In the genomic region with DNA sequence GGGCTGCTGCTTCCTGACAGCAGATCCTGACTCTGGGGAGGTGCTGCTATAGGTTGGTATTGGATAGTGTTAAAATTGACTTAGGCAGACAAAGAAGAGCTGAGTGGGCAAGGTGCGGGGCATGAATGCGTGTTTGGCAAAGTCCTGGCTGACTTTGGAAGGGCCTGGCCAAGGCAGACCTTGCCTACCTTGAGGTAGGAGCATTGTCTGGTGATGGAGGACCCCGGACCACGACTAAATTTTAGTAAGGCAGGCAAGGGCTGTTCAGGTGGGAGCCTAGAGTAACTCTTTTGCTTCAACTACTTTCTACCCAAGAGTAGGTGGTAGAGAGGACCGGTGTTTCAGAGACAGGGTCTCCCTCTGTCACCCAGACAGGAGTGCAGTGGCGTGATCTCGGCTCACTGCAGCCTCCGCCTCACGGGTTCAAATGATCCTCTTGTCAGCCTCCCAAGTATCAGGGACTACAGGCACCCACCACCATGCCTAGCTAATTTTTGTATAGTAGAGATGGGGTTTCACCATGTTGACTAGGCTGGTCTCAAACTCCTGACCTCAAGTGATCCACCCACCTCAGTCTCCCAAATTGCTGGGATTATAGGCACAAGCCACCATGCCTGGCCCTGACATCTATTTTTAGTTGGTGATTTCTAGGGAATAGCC, we compare ENCODE assay signal across 20 cellular contexts. TPM values are rescaled to one million over a fixed set of nuclear protein-coding genes. Genes with fewer than 3 reads are reported as not detected.
DNase-seq lines count a peak whose midpoint lies in the region; ATAC-seq and TF ChIP-seq lines count a peak whose summit lies in the region.
"Had no signal": no experiment of that assay in that cellular context is flagged by ENCODE, and none has a peak within 500 bp of the region (broad histone marks: within the 10 kb centered on the region; RNA-seq: fewer than 3 reads in every experiment).

No MANE protein-coding gene starts in this region.

- ATAC-seq in stimulated activated naive CD8-positive, alpha-beta T cell treated with anti-CD3 and anti-CD28 coated beads, Interleukin-15, amount 100 ng/mL, for 72 hours: no peak
- ATAC-seq: lower lobe of right lung had no signal

- H3K9me3 ChIP-seq in SK-N-SH: no peaks in the 10 kb centered on the region
- H3K9me3 ChIP-seq: lower lobe of right lung, psoas muscle, spleen, transverse colon had no signal

- peaks cover 18% of the 10 kb centered on the region for H4K20me1 ChIP-seq in SK-N-SH (ENCODE audit: insufficient read depth)

- CTCF ChIA-PET in SK-N-SH (lab: Yijun Ruan, JAX): interaction anchor here (1.0 to 17.9 kb wide), 5 partner anchors 8 to 199 kb away, joined by 3 to 537 read pairs (median 5); no protein-coding TSS in a partner anchor

- peaks cover 30 to 37% of the 10 kb centered on the region in 2 experiments for H3K36me3 ChIP-seq in SK-N-SH (replicated peaks in 1 of 2; ENCODE audit: control insufficient read depth in 1 of 2, insufficient read depth in 2 of 2, low read length in 1 of 2)

- H3K4me1 ChIP-seq in SK-N-SH (ENCODE audit: control insufficient read depth in 1 of 2, insufficient read depth in 2 of 2, low read depth in 1 of 2, low read length in 1 of 2): no peaks in the 10 kb centered on the region
- H3K4me1 ChIP-seq: lower lobe of right lung, psoas muscle, transverse colon had no signal

- peaks cover 56% of the 10 kb centered on the region for H3F3A ChIP-seq in SK-N-SH (replicated peaks; ENCODE audit: insufficient read depth)

- no peak overlapping the region for H3K9ac ChIP-seq in SK-N-SH
- H3K9ac ChIP-seq: KMS-11 had no signal

- peaks cover 20% of the 10 kb centered on the region; the same call in 1 of the 2 replicates for H3K79me2 ChIP-seq in SK-N-SH (ENCODE audit: insufficient read depth)

- H3K36me3 Mint-ChIP-seq in activated naive CD8-positive, alpha-beta T cell: peaks cover 2% of the 10 kb centered on the region
- peaks cover 17% of the 10 kb centered on the region for H3K36me3 Mint-ChIP-seq in activated naive CD8-positive, alpha-beta T cell treated with anti-CD3 and anti-CD28 coated beads for 36 hours
- peaks cover 0 to 14% (median 5%) of the 10 kb centered on the region in 3 donors for H3K36me3 Mint-ChIP-seq in immature natural killer cell

- TF ChIP-seq EP300 in SK-N-SH (IDR thresholded peaks at IDR 0.05; ENCODE audit: borderline replicate concordance in 1 of 2, low read depth in 1 of 2, low read length in 1 of 2): no peak

- WGBS in SK-N-SH (ENCODE audit: low lambda C conversion rate): 98% methylated on average over 9 of the region's 9 CpGs

- no peaks in the 10 kb centered on the region for H3K27me3 ChIP-seq in SK-N-SH (ENCODE audit: insufficient read depth)
- H3K27me3 ChIP-seq: spleen, transverse colon had no signal

- no peaks in the 10 kb centered on the region for H3K27me3 Mint-ChIP-seq in activated naive CD8-positive, alpha-beta T cell
- no peaks in the 10 kb centered on the region for H3K27me3 Mint-ChIP-seq in activated naive CD8-positive, alpha-beta T cell treated with anti-CD3 and anti-CD28 coated beads for 36 hours
- H3K27me3 Mint-ChIP-seq in immature natural killer cell (ENCODE audit: low read depth in 3 of 3): peaks cover 3 to 18% (median 13%) of the 10 kb centered on the region in 3 donors
- H3K27me3 Mint-ChIP-seq in stimulated activated naive CD8-positive, alpha-beta T cell treated with anti-CD3 and anti-CD28 coated beads, Interleukin-15, amount 100 ng/mL, for 72 hours: no peaks in the 10 kb centered on the region
- H3K27me3 Mint-ChIP-seq: CD4-positive, alpha-beta memory T cell had no signal

- H3K4me3 ChIP-seq in SK-N-SH (ENCODE audit: low read depth in 2 of 2, low read length in 1 of 2): no peak overlapping the region
- H3K4me3 ChIP-seq: lower lobe of right lung, psoas muscle, spleen, transverse colon had no signal

- TF ChIP-seq CTCF in SK-N-SH (IDR thresholded peaks at IDR 0.05): no peak

- peaks cover 20% of the 10 kb centered on the region for H3K4me1 Mint-ChIP-seq in activated naive CD8-positive, alpha-beta T cell (ENCODE audit: low read depth)
- peaks cover 18% of the 10 kb centered on the region for H3K4me1 Mint-ChIP-seq in activated naive CD8-positive, alpha-beta T cell treated with anti-CD3 and anti-CD28 coated beads for 36 hours
- peaks cover 42 to 60% of the 10 kb centered on the region in 2 donors for H3K4me1 Mint-ChIP-seq in immature natural killer cell
- H3K4me1 Mint-ChIP-seq in stimulated activated naive CD8-positive, alpha-beta T cell treated with anti-CD3 and anti-CD28 coated beads, Interleukin-15, amount 100 ng/mL, for 72 hours: peaks cover 40% of the 10 kb centered on the region

- H3K4me3 Mint-ChIP-seq in activated naive CD8-positive, alpha-beta T cell: no peak overlapping the region
- no peak overlapping the region for H3K4me3 Mint-ChIP-seq in activated naive CD8-positive, alpha-beta T cell treated with anti-CD3 and anti-CD28 coated beads for 36 hours
- H3K4me3 Mint-ChIP-seq in immature natural killer cell: peak overlapping the region in 1 of 5 donors; percentile 31
- H3K4me3 Mint-ChIP-seq in stimulated activated naive CD8-positive, alpha-beta T cell treated with anti-CD3 and anti-CD28 coated beads, Interleukin-15, amount 100 ng/mL, for 72 hours: no peak overlapping the region
- H3K4me3 Mint-ChIP-seq: CD4-positive, alpha-beta memory T cell had no signal

- TF ChIP-seq RAD21 in SK-N-SH (IDR thresholded peaks at IDR 0.05; ENCODE audit: low read length): no peak

- no peaks in the 10 kb centered on the region for H3K9me3 Mint-ChIP-seq in activated naive CD8-positive, alpha-beta T cell (ENCODE audit: low read depth)
- no peaks in the 10 kb centered on the region for H3K9me3 Mint-ChIP-seq in activated naive CD8-positive, alpha-beta T cell treated with anti-CD3 and anti-CD28 coated beads for 36 hours
- no peaks in the 10 kb centered on the region for H3K9me3 Mint-ChIP-seq in immature natural killer cell
- H3K9me3 Mint-ChIP-seq in stimulated activated naive CD8-positive, alpha-beta T cell treated with anti-CD3 and anti-CD28 coated beads, Interleukin-15, amount 100 ng/mL, for 72 hours: no peaks in the 10 kb centered on the region
- H3K9me3 Mint-ChIP-seq: activated T-helper 2 cell treated with anti-CD3 and anti-CD28 coated beads, Interferon-gamma antibody, Interleukin-2, Interleukin-4, amounts not matched to agents 10 μg/mL and 5 μg/mL and 100 μg/mL, durations not matched to agents 14 hours and 24 hours and 36 hours had no signal

- no peak overlapping the region for H3K27ac ChIP-seq in SK-N-SH (ENCODE audit: low read depth in 2 of 2, low read length in 1 of 2)
- H3K27ac ChIP-seq: KMS-11, lower lobe of right lung, psoas muscle, transverse colon had no signal

- no peak overlapping the region for H2AFZ ChIP-seq in SK-N-SH (ENCODE audit: low read depth)

- no peaks in the 10 kb centered on the region for H3K9me2 ChIP-seq in SK-N-SH

- no peak overlapping the region for H3K4me2 ChIP-seq in SK-N-SH
- H3K4me2 ChIP-seq: KMS-11 had no signal

- POLR2A ChIA-PET in SK-N-SH (lab: Yijun Ruan, JAX): no interaction called here

- H3K27ac Mint-ChIP-seq in activated naive CD8-positive, alpha-beta T cell: peak overlapping the region; percentile 62
- H3K27ac Mint-ChIP-seq in activated naive CD8-positive, alpha-beta T cell treated with anti-CD3 and anti-CD28 coated beads for 36 hours: no peak overlapping the region
- H3K27ac Mint-ChIP-seq in immature natural killer cell: peak overlapping the region; percentile 81 to 93 (median 86)
- peak overlapping the region; percentile 2 to 38 for H3K27ac Mint-ChIP-seq in stimulated activated naive CD8-positive, alpha-beta T cell treated with anti-CD3 and anti-CD28 coated beads, Interleukin-15, amount 100 ng/mL, for 72 hours
- H3K27ac Mint-ChIP-seq: activated T-helper 2 cell treated with anti-CD3 and anti-CD28 coated beads, Interferon-gamma antibody, Interleukin-2, Interleukin-4, amounts not matched to agents 10 μg/mL and 5 μg/mL and 100 μg/mL, durations not matched to agents 14 hours and 24 hours and 36 hours had no signal

- DNase-seq in activated naive CD8-positive, alpha-beta T cell treated with anti-CD3 and anti-CD28 coated beads for 36 hours: no peak
- no peak for DNase-seq in SK-N-SH
- no peak for DNase-seq in immature natural killer cell
- no peak for DNase-seq in stimulated activated naive CD8-positive, alpha-beta T cell treated with anti-CD3 and anti-CD28 coated beads, Interleukin-15, amount 100 ng/mL, for 72 hours
- no peak for DNase-seq in glomerular visceral epithelial cell (ENCODE audit: extremely low spot score)
- no peak for DNase-seq in NCI-H1694 treated with DMSO at 0.1 percent for 48 hours (lab: John Stamatoyannopoulos, UW)
- no peak for DNase-seq in activated CD4-positive, alpha-beta T cell treated with anti-CD3 and anti-CD28 coated beads, Interleukin-2, amount 50 U/mL, for 1 hour
- DNase-seq: CD4-positive, alpha-beta memory T cell; DMS79 treated with DMSO at 0.1 percent for 48 hours; HCEC 1CT; lower lobe of right lung; NCI-H2081; NCI-H510A; spleen; T-helper 1 cell; transverse colon had no signal

TF ChIP-seq in SK-N-SH, 30 proteins besides CTCF, POLR2A, EP300 and RAD21:
- TF ChIP-seq SIN3A (IDR thresholded peaks at IDR 0.05; ENCODE audit: borderline replicate concordance, low read depth, low read length) (peak; percentile 51; the same call in 1 of the 2 replicates), JUND (IDR thresholded peaks at IDR 0.05) (no peak)
TF ChIP-seq in SK-N-SH: peak in this region for 1.

RNA-seq across cellular contexts. Expression of gene LAT2, which starts 12.2 kb away (rescaled TPM):
- 1 to 10 TPM; 2.6 to 3.2 TPM for total RNA-seq in activated naive CD8-positive, alpha-beta T cell treated with anti-CD3 and anti-CD28 coated beads for 36 hours
- polyA plus RNA-seq in SK-N-SH (2012; rRNA removed) (2.4 and 2.5 TPM in 2 replicates), immature natural killer cell (100 to 1,000 TPM; 231 to 266 (median 256) TPM)
- 1.2 and 2.4 TPM in 2 replicates for polyA plus RNA-seq in SK-N-SH (2012; cell fraction: cytosol; rRNA removed)
- 4.7 and 5.1 TPM in 2 replicates for polyA plus RNA-seq in SK-N-SH (2012; cell fraction: nucleus; rRNA removed)

RNA-seq across cellular contexts. Expression of gene EIF4H, which starts 23.4 kb away (rescaled TPM):
- 100 to 1,000 TPM; 423 to 428 TPM for total RNA-seq in activated naive CD8-positive, alpha-beta T cell treated with anti-CD3 and anti-CD28 coated beads for 36 hours
- polyA plus RNA-seq in SK-N-SH (2012; rRNA removed) (443 and 468 TPM in 2 replicates), immature natural killer cell (100 to 1,000 TPM; 177 to 278 (median 246) TPM)
- polyA plus RNA-seq in SK-N-SH (2012; cell fraction: cytosol; rRNA removed): 373 and 432 TPM in 2 replicates
- 258 and 306 TPM in 2 replicates for polyA plus RNA-seq in SK-N-SH (2012; cell fraction: nucleus; rRNA removed)

RNA-seq across cellular contexts. Expression of gene RFC2, which starts 56.6 kb away (rescaled TPM):
- 100 to 1,000 TPM; 111 to 112 TPM for total RNA-seq in activated naive CD8-positive, alpha-beta T cell treated with anti-CD3 and anti-CD28 coated beads for 36 hours
- polyA plus RNA-seq in SK-N-SH (2012; rRNA removed) (31.2 and 36.1 TPM in 2 replicates), immature natural killer cell (10 to 100 TPM; 48.1 to 79.5 (median 63.0) TPM)
- 28.8 and 34.3 TPM in 2 replicates for polyA plus RNA-seq in SK-N-SH (2012; cell fraction: cytosol; rRNA removed)
- 14.6 and 17.1 TPM in 2 replicates for polyA plus RNA-seq in SK-N-SH (2012; cell fraction: nucleus; rRNA removed)

Comparison
In these comparisons a context has a peak if more than half of its experiments do, and no peak if none do; other contexts are left out.
1. RNA of gene LAT2, which starts 12.2 kb away (polyA plus RNA-seq): 231 to 266 TPM in immature natural killer cell; 1.2 to 5.1 TPM in SK-N-SH; every median in the first group is over 10 times any median in the second.